In the genomic region with DNA sequence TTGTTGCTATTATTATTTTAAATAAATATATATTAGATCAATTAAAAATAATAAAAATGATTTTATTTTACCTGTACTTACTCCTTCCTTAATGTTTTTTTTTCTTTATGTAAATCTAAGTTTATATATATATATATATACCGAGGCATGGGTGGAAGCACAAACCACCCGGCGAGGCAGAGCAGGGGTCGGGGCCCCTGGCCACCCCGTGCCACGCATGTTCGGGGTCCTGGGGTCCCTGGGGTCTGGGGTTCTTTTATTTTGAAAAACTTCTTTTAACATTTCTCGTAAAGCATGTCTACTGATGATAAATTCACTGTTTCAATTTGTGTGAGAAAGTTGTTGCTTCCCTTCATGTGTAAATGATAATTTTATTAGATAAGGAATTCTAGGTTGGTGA, we compare ENCODE assay signal across 25 cellular contexts.
"Had no signal": no experiment of that assay in that cellular context is flagged by ENCODE, and none has a peak within 500 bp of the region (broad histone marks: within the 10 kb centered on the region; RNA-seq: fewer than 3 reads in every experiment).

No MANE protein-coding gene starts in this region.

- H3K4me1 Mint-ChIP-seq: endodermal cell had no signal

- H3K27me3 Mint-ChIP-seq: dendritic cell treated with granulocyte-macrophage colony-stimulating factor and Interleukin-4, amounts not matched to agents 40 ng/mL and 50 ng/mL, for 4 days; effector memory CD8-positive, alpha-beta T cell had no signal

- H3K27me3 ChIP-seq: colonic mucosa, dorsolateral prefrontal cortex, esophagus muscularis mucosa, esophagus squamous epithelium, foreskin keratinocyte, gastrocnemius medialis, gastroesophageal sphincter, heart left ventricle, heart right ventricle had no signal

- H3K27ac ChIP-seq: colonic mucosa, coronary artery, dorsolateral prefrontal cortex, epithelial cell of prostate, esophagus muscularis mucosa, esophagus squamous epithelium, foreskin keratinocyte, gastrocnemius medialis, gastroesophageal sphincter, heart left ventricle, heart right ventricle had no signal

- H3K4me1 ChIP-seq: colonic mucosa, esophagus muscularis mucosa, esophagus squamous epithelium, foreskin keratinocyte, gastrocnemius medialis, gastroesophageal sphincter, heart left ventricle, heart right ventricle had no signal

- H3K4me3 Mint-ChIP-seq: dendritic cell treated with granulocyte-macrophage colony-stimulating factor and Interleukin-4, amounts not matched to agents 40 ng/mL and 50 ng/mL, for 4 days; effector memory CD8-positive, alpha-beta T cell; endodermal cell had no signal

- ATAC-seq: effector memory CD8-positive, alpha-beta T cell; esophagus mucosa; foreskin keratinocyte; gastrocnemius medialis; gastroesophageal sphincter; heart left ventricle; heart right ventricle had no signal

- H3K36me3 ChIP-seq: colonic mucosa, esophagus muscularis mucosa, esophagus squamous epithelium, gastrocnemius medialis, gastroesophageal sphincter, heart left ventricle, heart right ventricle had no signal

- DNase-seq: colonic mucosa; cortex of kidney; dermis blood vessel endothelial cell; dorsolateral prefrontal cortex; effector CD4-positive, alpha-beta T cell; effector CD8-positive, alpha-beta T cell; effector memory CD4-positive, alpha-beta T cell; effector memory CD8-positive, alpha-beta T cell; endodermal cell; erythroblast; esophagus squamous epithelium; foreskin fibroblast; foreskin keratinocyte; foreskin melanocyte; gastrocnemius medialis; glutamatergic neuron; head of caudate nucleus; heart left ventricle; heart right ventricle had no signal

- H3K27ac Mint-ChIP-seq: dendritic cell treated with granulocyte-macrophage colony-stimulating factor and Interleukin-4, amounts not matched to agents 40 ng/mL and 50 ng/mL, for 4 days; effector memory CD8-positive, alpha-beta T cell; endodermal cell had no signal

- H3K4me3 ChIP-seq: colonic mucosa, coronary artery, dorsolateral prefrontal cortex, esophagus muscularis mucosa, esophagus squamous epithelium, gastrocnemius medialis, gastroesophageal sphincter, heart left ventricle, heart right ventricle had no signal
